ENCODE assay signal across 34 cellular contexts in genomic region chr17:37462492-37462891, GRCh38.
"Had no signal": no experiment of that assay in that cellular context is flagged by ENCODE, and none has a peak within 500 bp of the region (broad histone marks: within the 10 kb centered on the region; RNA-seq: fewer than 3 reads in every experiment).

No MANE protein-coding gene starts in this region.

- H3K9me3 ChIP-seq: MG63 had no signal

- DNase-seq: Karpas-422, Kasumi-1, MG63, MM.1S, MV-4-11, NCI-H1048, NCI-H1092, NCI-H1092 treated with DMSO at 0.1 percent for 48 hours, NCI-H1105, NCI-H1105 treated with DMSO at 0.1 percent for 48 hours, NCI-H1417, NCI-H1417 treated with DMSO at 0.1 percent for 48 hours, NCI-H1436, NCI-H1436 treated with DMSO at 0.1 percent for 48 hours, NCI-H146, NCI-H1694, NCI-H1694 treated with DMSO at 0.1 percent for 48 hours, NCI-H187, NCI-H187 treated with DMSO at 0.1 percent for 48 hours, NCI-H1930, NCI-H2029, NCI-H2029 treated with DMSO at 0.1 percent for 48 hours, NCI-H2081, NCI-H2081 treated with DMSO at 0.1 percent for 48 hours, NCI-H2107, NCI-H2171, NCI-H2171 treated with DMSO at 0.1 percent for 48 hours, NCI-H2227 treated with DMSO at 0.1 percent for 48 hours, NCI-H226, NCI-H345, NCI-H446, NCI-H446 treated with DMSO at 0.1 percent for 48 hours, NCI-H510A, NCI-H510A treated with DMSO at 0.1 percent for 48 hours had no signal

- H3K27me3 ChIP-seq: MG63 had no signal
